Comparison of ENCODE assay signal across 23 cellular contexts in genomic region chr5:112918136-112918535, GRCh38. TPM values are rescaled to one million over a fixed set of nuclear protein-coding genes. Genes with fewer than 3 reads are reported as not detected.
DNase-seq lines count a peak whose midpoint lies in the region; ATAC-seq, FAIRE-seq and TF ChIP-seq lines count a peak whose summit lies in the region.
"Had no signal": no experiment of that assay in that cellular context is flagged by ENCODE, and none has a peak within 500 bp of the region (broad histone marks: within the 10 kb centered on the region; RNA-seq: fewer than 3 reads in every experiment).

No MANE protein-coding gene starts in this region.

- no peak overlapping the region for H3K9ac ChIP-seq in SK-N-SH
- H3K9ac ChIP-seq in GM12878 (ENCODE audit: control insufficient read depth, insufficient read depth, low read length): no peak overlapping the region
- H3K9ac ChIP-seq: GM23248 had no signal

- intact Hi-C loops in CD8-positive, alpha-beta T cell (cut with DNase I, micrococcal nuclease): no loop called here
- intact Hi-C loops in GM12878 (cut with micrococcal nuclease; ENCODE audit: unreplicated experiment): loop anchor here (10.0 kb wide), 1 partner anchor 223 kb away; no protein-coding TSS in a partner anchor

- H3F3A ChIP-seq in SK-N-SH (replicated peaks; ENCODE audit: insufficient read depth): peaks cover 20% of the 10 kb centered on the region

- 0 out of 2 replicates have a peak overlapping the region, but pooled peaks have one; percentile 12 for H3K4me2 ChIP-seq in SK-N-SH
- H3K4me2 ChIP-seq in GM12878 (ENCODE audit: control insufficient read depth, insufficient read depth): peak overlapping the region; percentile 41; the same call in 1 of the 2 replicates
- H3K4me2 ChIP-seq: A549 had no signal

- H3K79me2 ChIP-seq in SK-N-SH (ENCODE audit: insufficient read depth): peaks cover 65% of the 10 kb centered on the region
- peaks cover 43% of the 10 kb centered on the region for H3K79me2 ChIP-seq in GM12878 (ENCODE audit: control insufficient read depth, insufficient read depth, low read length)

- DNase-seq in SK-N-SH (no peak), GM12878 (ENCODE audit: low read depth, low spot score) (no peak), activated gamma-delta T cell treated with Interleukin-2 at 50 U/mL for 16 hours (no peak), D341Med (ENCODE audit: low spot score) (no peak)
- no peak for DNase-seq in CD8-positive, alpha-beta T cell
- DNase-seq: activated CD4-positive, CD25-positive, alpha-beta regulatory T cell; AML-193; dorsolateral prefrontal cortex; HFFc6; hypothalamus; NCI-H1048; NCI-H1694 treated with DMSO at 0.1 percent for 48 hours; NCI-H526 treated with DMSO at 0.1 percent for 48 hours; occipital lobe; stimulated activated naive CD8-positive, alpha-beta T cell treated with anti-CD3 and anti-CD28 coated beads, Interleukin-15, Interleukin-2, amounts not matched to agents 100 U/mL and 50 U/mL, for 24 hours had no signal

- RAD21 ChIA-PET in GM12878 (lab: Charles Lee; ENCODE audit: unreplicated experiment): no interaction called here

- no peak for TF ChIP-seq RAD21 in SK-N-SH (IDR thresholded peaks at IDR 0.05; ENCODE audit: low read length)
- no peak for TF ChIP-seq RAD21 in GM12878 (IDR thresholded peaks at IDR 0.05; ENCODE audit: insufficient read depth, low read depth, low read length)

- H3K27ac ChIP-seq in SK-N-SH (ENCODE audit: low read depth in 2 of 2, low read length in 1 of 2) (no peak overlapping the region), GM12878 (ENCODE audit: control insufficient read depth, insufficient read depth) (no peak overlapping the region), neutrophil (peak overlapping the region; percentile 78)
- H3K27ac ChIP-seq in CD8-positive, alpha-beta T cell (ENCODE audit: low read depth, low read length): no peak overlapping the region
- H3K27ac ChIP-seq: A549, GM23248 had no signal

- SMC1A ChIA-PET in GM12878 (lab: Charles Lee; ENCODE audit: uncharacterized antibody, unreplicated experiment): interaction anchor here (1.1 to 1.6 kb wide), 2 partner anchors 9 to 45 kb away, joined by 3 to 4 read pairs; no protein-coding TSS in a partner anchor

- peaks cover 79% of the 10 kb centered on the region for H3K4me1 Mint-ChIP-seq in CD8-positive, alpha-beta T cell (ENCODE audit: low read depth)

- WGBS in SK-N-SH (ENCODE audit: low lambda C conversion rate): 90% methylated on average over 2 of the region's 3 CpGs
- 81% methylated on average over 3 of the region's 3 CpGs for WGBS in GM12878 (ENCODE audit: insufficient coverage, insufficient replicate concordance, low lambda C conversion rate, missing lambda C conversion rate)

- FAIRE-seq in GM12878 (lab: Jason Lieb, UNC): no peak
- FAIRE-seq: A549 had no signal

- peaks cover 56% of the 10 kb centered on the region for H3K36me3 Mint-ChIP-seq in CD8-positive, alpha-beta T cell

- H4K20me1 ChIP-seq in SK-N-SH (ENCODE audit: insufficient read depth): peaks cover 6% of the 10 kb centered on the region
- H4K20me1 ChIP-seq in GM12878 (ENCODE audit: control insufficient read depth, insufficient read depth): no peaks in the 10 kb centered on the region; the same call in 1 of the 2 replicates

- POLR2A ChIA-PET in SK-N-SH (lab: Yijun Ruan, JAX): interaction anchor here (1.0 kb wide), 1 partner anchor 58 kb away, joined by 4 read pairs; the partner anchor contains the start of gene DCP2
- POLR2A ChIA-PET in CD8-positive, alpha-beta T cell (lab: Charles Lee): no interaction called here
- POLR2A ChIA-PET in GM12878 (lab: Charles Lee): interaction anchor here (1.3 kb wide), 2 partner anchors 10 to 52 kb away, joined by 3 to 7 read pairs; no protein-coding TSS in a partner anchor

- no peaks in the 10 kb centered on the region for H3K9me3 Mint-ChIP-seq in CD8-positive, alpha-beta T cell
- H3K9me3 Mint-ChIP-seq: activated CD4-positive, alpha-beta memory T cell treated with anti-CD3 and anti-CD28 coated beads for 36 hours; activated T-helper 2 cell treated with anti-CD3 and anti-CD28 coated beads, Interferon-gamma antibody, Interleukin-2, Interleukin-4, amounts not matched to agents 10 μg/mL and 5 μg/mL and 100 μg/mL, durations not matched to agents 14 hours and 24 hours and 36 hours; HFFc6; T-cell had no signal

- peak overlapping the region; percentile 1 for H3K27ac Mint-ChIP-seq in CD8-positive, alpha-beta T cell
- H3K27ac Mint-ChIP-seq: activated T-helper 2 cell treated with anti-CD3 and anti-CD28 coated beads, Interferon-gamma antibody, Interleukin-2, Interleukin-4, amounts not matched to agents 10 μg/mL and 5 μg/mL and 100 μg/mL, durations not matched to agents 14 hours and 24 hours and 36 hours had no signal

- CTCF ChIA-PET in SK-N-SH (lab: Yijun Ruan, JAX) (interaction anchor here (0.6 kb wide), 1 partner anchor 345 kb away, joined by 3 read pairs; no protein-coding TSS in a partner anchor), GM12878 (lab: Yijun Ruan, JAX) (interaction anchor here (0.8 to 2.0 kb wide), 5 partner anchors 11 to 78 kb away, joined by 3 to 9 read pairs (median 5); partner anchors contain the start of gene SRP19)
- CTCF ChIA-PET in CD8-positive, alpha-beta T cell (lab: Charles Lee): interaction anchor here (0.8 kb wide), 1 partner anchor 78 kb away, joined by 3 read pairs; no protein-coding TSS in a partner anchor

- no peak overlapping the region for H3K4me3 Mint-ChIP-seq in CD8-positive, alpha-beta T cell
- H3K4me3 Mint-ChIP-seq: activated CD4-positive, alpha-beta memory T cell treated with anti-CD3 and anti-CD28 coated beads for 36 hours; HFFc6 had no signal

- no peaks in the 10 kb centered on the region for H3K9me2 ChIP-seq in SK-N-SH

- TF ChIP-seq POLR2A in GM12878 (IDR thresholded peaks at IDR 0.05; ENCODE audit: low read depth, low read length): no peak

- no peak for TF ChIP-seq CTCF in SK-N-SH (IDR thresholded peaks at IDR 0.05)
- no peak for TF ChIP-seq CTCF in CD8-positive, alpha-beta T cell (IDR thresholded peaks at IDR 0.05)
- TF ChIP-seq CTCF in GM12878 (IDR thresholded peaks at IDR 0.05 in 2 of 3, conservative IDR thresholded peaks at IDR 0.05 in 1 of 3; ENCODE audit: control insufficient read depth in 2 of 3, extremely low read depth in 1 of 3, insufficient read depth in 1 of 3, low read depth in 3 of 3, low read length in 3 of 3): no peak
- no peak for TF ChIP-seq CTCF in neutrophil (IDR thresholded peaks at IDR 0.05)

- no peak overlapping the region for H2AFZ ChIP-seq in SK-N-SH (ENCODE audit: low read depth)
- no peak overlapping the region for H2AFZ ChIP-seq in GM12878 (ENCODE audit: control insufficient read depth, low read depth, low read length)
- H2AFZ ChIP-seq: GM23248 had no signal

- in situ Hi-C loops in GM12878 (cut with MboI): no loop called here

- no peaks in the 10 kb centered on the region for H3K9me3 ChIP-seq in SK-N-SH
- no peaks in the 10 kb centered on the region for H3K9me3 ChIP-seq in CD8-positive, alpha-beta T cell (ENCODE audit: low read length)
- no peaks in the 10 kb centered on the region for H3K9me3 ChIP-seq in GM12878 (replicated peaks; ENCODE audit: control insufficient read depth, insufficient read depth, low read length)
- H3K9me3 ChIP-seq in neutrophil: no peaks in the 10 kb centered on the region
- H3K9me3 ChIP-seq: A549 had no signal

- H3K27me3 ChIP-seq in SK-N-SH (ENCODE audit: insufficient read depth): no peaks in the 10 kb centered on the region
- no peaks in the 10 kb centered on the region for H3K27me3 ChIP-seq in CD8-positive, alpha-beta T cell (ENCODE audit: insufficient read depth, low read length)
- no peaks in the 10 kb centered on the region for H3K27me3 ChIP-seq in GM12878 (replicated peaks in 1 of 2; ENCODE audit: control insufficient read depth in 2 of 2, insufficient read depth in 2 of 2, low read length in 1 of 2)
- no peaks in the 10 kb centered on the region for H3K27me3 ChIP-seq in neutrophil
- H3K27me3 ChIP-seq: dorsolateral prefrontal cortex had no signal

- peaks cover 15 to 18% of the 10 kb centered on the region in 2 experiments; a peak in 3 of 4 replicates for H3K4me1 ChIP-seq in SK-N-SH (ENCODE audit: control insufficient read depth in 1 of 2, insufficient read depth in 2 of 2, low read depth in 1 of 2, low read length in 1 of 2)
- H3K4me1 ChIP-seq in CD8-positive, alpha-beta T cell (ENCODE audit: insufficient read depth, low read length): peaks cover 47% of the 10 kb centered on the region
- H3K4me1 ChIP-seq in GM12878 (ENCODE audit: control insufficient read depth, insufficient read depth, low read length): peaks cover 25% of the 10 kb centered on the region
- peaks cover 67 to 72% of the 10 kb centered on the region in 2 experiments for H3K4me1 ChIP-seq in neutrophil (ENCODE audit: control insufficient read depth in 1 of 2, insufficient read depth in 1 of 2, low read depth in 1 of 2, low read length in 1 of 2)

- no TSS peak for BruUV-seq in GM12878 (replicated peaks; lab: Mats Ljungman, UMichigan)

- TF ChIP-seq EP300 in SK-N-SH (IDR thresholded peaks at IDR 0.05; ENCODE audit: borderline replicate concordance in 1 of 2, low read depth in 1 of 2, low read length in 1 of 2) (no peak), GM12878 (IDR thresholded peaks at IDR 0.05; ENCODE audit: borderline replicate concordance in 1 of 2, control insufficient read depth in 1 of 2, low read depth in 2 of 2, low read length in 2 of 2) (no peak)

- no peak overlapping the region for H3K4me3 ChIP-seq in SK-N-SH (ENCODE audit: low read depth in 2 of 2, low read length in 1 of 2)
- H3K4me3 ChIP-seq in CD8-positive, alpha-beta T cell (ENCODE audit: low read depth, low read length): no peak overlapping the region
- no peak overlapping the region for H3K4me3 ChIP-seq in GM12878
- H3K4me3 ChIP-seq in neutrophil (ENCODE audit: low read depth in 1 of 2, low read length in 1 of 2): peak overlapping the region in 1 of 2 experiments; percentile 12
- H3K4me3 ChIP-seq: A549, GM23248 had no signal

- no peak for ATAC-seq in SK-N-SH treated with all-trans-retinoic acid at 6 μM for 48 hours
- ATAC-seq in CD8-positive, alpha-beta T cell: no peak
- no peak for ATAC-seq in GM12878
- no peak for ATAC-seq in GM19324 (IDR thresholded peaks at IDR 0.05; ENCODE audit: low FRiP score, unreplicated experiment)
- ATAC-seq: A549; stimulated activated naive CD8-positive, alpha-beta T cell treated with anti-CD3 and anti-CD28 coated beads, Interleukin-15, Interleukin-2, amounts not matched to agents 100 U/mL and 50 U/mL, for 24 hours; T-cell had no signal

- H3K36me3 ChIP-seq in SK-N-SH (replicated peaks in 1 of 2; ENCODE audit: control insufficient read depth in 1 of 2, insufficient read depth in 2 of 2, low read length in 1 of 2) (peaks cover 39 to 41% of the 10 kb centered on the region in 2 experiments), GM12878 (ENCODE audit: control insufficient read depth in 2 of 2, insufficient read depth in 2 of 2, low read length in 1 of 2) (peaks cover 0 to 10% of the 10 kb centered on the region in 2 experiments; a peak in 2 of 4 replicates), neutrophil (peaks cover 33% of the 10 kb centered on the region)
- H3K36me3 ChIP-seq in CD8-positive, alpha-beta T cell (ENCODE audit: insufficient read depth, low read length): peaks cover 12% of the 10 kb centered on the region

- H3K27me3 Mint-ChIP-seq in CD8-positive, alpha-beta T cell (ENCODE audit: low read depth): no peaks in the 10 kb centered on the region
- H3K27me3 Mint-ChIP-seq: activated CD4-positive, alpha-beta memory T cell treated with anti-CD3 and anti-CD28 coated beads for 36 hours; T-cell had no signal

RNA-seq across cellular contexts. Expression of gene REEP5, which starts 3.9 kb away (rescaled TPM):
- polyA plus RNA-seq in SK-N-SH (2012; rRNA removed) (90.2 and 124 TPM in 2 replicates), GM12878 (2011; rRNA removed) (104 and 131 TPM in 2 replicates), GM12878 (2014; fragmentation: Illumina TruSeq; extraction: Trizol) (46.9 and 50.1 TPM in 2 replicates), GM12878 (2014; fragmentation: Nextera tagmentation; extraction: Ambion mirVana) (100 to 1,000 TPM; 196 to 211 TPM), GM12878 (2014; rRNA removed) (95.3 and 96.8 TPM in 2 replicates), GM12878 (2016; fragmentation: Nextera tagmentation; extraction: Ambion mirVana) (100 to 1,000 TPM; 188 to 204 TPM)
- 83.8 and 93.9 TPM in 2 replicates for polyA plus RNA-seq in SK-N-SH (2012; cell fraction: cytosol; rRNA removed)
- polyA plus RNA-seq in SK-N-SH (2012; cell fraction: nucleus; rRNA removed): 62.3 and 87.7 TPM in 2 replicates
- total RNA-seq in CD8-positive, alpha-beta T cell: 10 to 100 TPM; 20.0 to 24.7 TPM
- 20.2 and 25.9 TPM in 2 replicates for total RNA-seq in GM12878 (2013; cell fraction: nucleolus; rRNA removed)
- total RNA-seq in GM12878 (2014; rRNA removed) (54.8 and 61.3 TPM in 2 replicates), GM12878 (2014; rRNA removed; fragmentation: Illumina TruSeq; extraction: Trizol) (28.6 and 30.5 TPM in 2 replicates), GM12878 (2021) (56.2 and 61.2 TPM in 2 replicates)
- polyA plus RNA-seq in GM12878 (2011; ENCODE audit: low read depth): 14.3 TPM
- polyA plus RNA-seq in GM12878 (2011; cell fraction: cytosol; rRNA removed): 79.5 and 146 TPM in 2 replicates
- polyA plus RNA-seq in GM12878 (2011; cell fraction: nucleus; rRNA removed): 55.7 and 70.0 TPM in 2 replicates
- polyA plus RNA-seq in GM12878 (2012): 39.0 and 40.3 TPM in 2 replicates
- 114 and 115 TPM in 2 replicates for polyA minus RNA-seq in GM12878 (2011; rRNA and poly(A)+ RNA removed)
- 38.6 and 40.8 TPM in 2 replicates for polyA minus RNA-seq in GM12878 (2011; cell fraction: cytosol; rRNA and poly(A)+ RNA removed)
- polyA minus RNA-seq in GM12878 (2011; cell fraction: nucleus; rRNA and poly(A)+ RNA removed): 29.9 and 53.7 TPM in 2 replicates

RNA-seq across cellular contexts. Expression of gene SRP19, which starts 57.0 kb away (rescaled TPM):
- polyA plus RNA-seq in SK-N-SH (2012; rRNA removed) (46.4 and 54.1 TPM in 2 replicates), GM12878 (2011; rRNA removed) (72.9 and 104 TPM in 2 replicates), GM12878 (2014; fragmentation: Illumina TruSeq; extraction: Trizol) (157 and 200 TPM in 2 replicates), GM12878 (2014; fragmentation: Nextera tagmentation; extraction: Ambion mirVana) (100 to 1,000 TPM; 301 to 379 TPM), GM12878 (2014; rRNA removed) (68.0 and 76.2 TPM in 2 replicates), GM12878 (2016; fragmentation: Nextera tagmentation; extraction: Ambion mirVana) (100 to 1,000 TPM; 203 to 215 TPM)
- polyA plus RNA-seq in SK-N-SH (2012; cell fraction: cytosol; rRNA removed): 71.7 and 129 TPM in 2 replicates
- polyA plus RNA-seq in SK-N-SH (2012; cell fraction: nucleus; rRNA removed): 18.3 and 33.4 TPM in 2 replicates
- 10 to 100 TPM; 50.0 to 52.0 TPM for total RNA-seq in CD8-positive, alpha-beta T cell
- total RNA-seq in GM12878 (2013; cell fraction: nucleolus; rRNA removed): 33.3 and 45.4 TPM in 2 replicates
- total RNA-seq in GM12878 (2014; rRNA removed) (48.6 and 61.4 TPM in 2 replicates), GM12878 (2014; rRNA removed; fragmentation: Illumina TruSeq; extraction: Trizol) (137 and 155 TPM in 2 replicates), GM12878 (2021) (43.4 TPM in 2 replicates)
- polyA plus RNA-seq in GM12878 (2011; ENCODE audit: low read depth): 27.5 TPM
- 16.4 and 19.4 TPM in 2 replicates for polyA plus RNA-seq in GM12878 (2011; cell fraction: cytosol; rRNA removed)
- polyA plus RNA-seq in GM12878 (2011; cell fraction: nucleus; rRNA removed): 22.6 and 29.7 TPM in 2 replicates
- polyA plus RNA-seq in GM12878 (2012): 50.7 and 87.7 TPM in 2 replicates
- 6.5 and 13.8 TPM in 2 replicates for polyA minus RNA-seq in GM12878 (2011; rRNA and poly(A)+ RNA removed)
- polyA minus RNA-seq in GM12878 (2011; cell fraction: cytosol; rRNA and poly(A)+ RNA removed): 4.0 and 12.9 TPM in 2 replicates
- 6.9 and 14.8 TPM in 2 replicates for polyA minus RNA-seq in GM12878 (2011; cell fraction: nucleus; rRNA and poly(A)+ RNA removed)

RNA-seq across cellular contexts. Expression of gene DCP2, which starts 58.5 kb away (rescaled TPM):
- polyA plus RNA-seq in SK-N-SH (2012; rRNA removed) (6.0 and 6.9 TPM in 2 replicates), GM12878 (2011; rRNA removed) (34.7 and 51.7 TPM in 2 replicates), GM12878 (2014; fragmentation: Illumina TruSeq; extraction: Trizol) (43.8 and 54.2 TPM in 2 replicates), GM12878 (2014; fragmentation: Nextera tagmentation; extraction: Ambion mirVana) (10 to 100 TPM; 23.4 to 25.3 TPM), GM12878 (2014; rRNA removed) (30.6 and 34.6 TPM in 2 replicates), GM12878 (2016; fragmentation: Nextera tagmentation; extraction: Ambion mirVana) (10 to 100 TPM; 51.0 to 55.1 TPM)
- polyA plus RNA-seq in SK-N-SH (2012; cell fraction: cytosol; rRNA removed): 6.3 and 8.9 TPM in 2 replicates
- 4.1 and 5.9 TPM in 2 replicates for polyA plus RNA-seq in SK-N-SH (2012; cell fraction: nucleus; rRNA removed)
- total RNA-seq in CD8-positive, alpha-beta T cell: 10 to 100 TPM; 65.4 to 69.8 TPM
- total RNA-seq in GM12878 (2013; cell fraction: nucleolus; rRNA removed): 124 and 133 TPM in 2 replicates
- total RNA-seq in GM12878 (2014; rRNA removed) (49.6 and 51.7 TPM in 2 replicates), GM12878 (2014; rRNA removed; fragmentation: Illumina TruSeq; extraction: Trizol) (59.3 and 61.8 TPM in 2 replicates), GM12878 (2021) (81.6 and 82.2 TPM in 2 replicates)
- 21.7 TPM for polyA plus RNA-seq in GM12878 (2011; ENCODE audit: low read depth)
- 20.5 and 25.7 TPM in 2 replicates for polyA plus RNA-seq in GM12878 (2011; cell fraction: cytosol; rRNA removed)
- polyA plus RNA-seq in GM12878 (2011; cell fraction: nucleus; rRNA removed): 16.9 and 19.4 TPM in 2 replicates
- polyA plus RNA-seq in GM12878 (2012): 25.6 and 28.8 TPM in 2 replicates
- polyA minus RNA-seq in GM12878 (2011; rRNA and poly(A)+ RNA removed): 57.8 and 67.6 TPM in 2 replicates
- 18.4 and 18.5 TPM in 2 replicates for polyA minus RNA-seq in GM12878 (2011; cell fraction: cytosol; rRNA and poly(A)+ RNA removed)
- 50.8 and 62.6 TPM in 2 replicates for polyA minus RNA-seq in GM12878 (2011; cell fraction: nucleus; rRNA and poly(A)+ RNA removed)
